Comparison of ENCODE assay signal across 8 cellular contexts in the genomic region with DNA sequence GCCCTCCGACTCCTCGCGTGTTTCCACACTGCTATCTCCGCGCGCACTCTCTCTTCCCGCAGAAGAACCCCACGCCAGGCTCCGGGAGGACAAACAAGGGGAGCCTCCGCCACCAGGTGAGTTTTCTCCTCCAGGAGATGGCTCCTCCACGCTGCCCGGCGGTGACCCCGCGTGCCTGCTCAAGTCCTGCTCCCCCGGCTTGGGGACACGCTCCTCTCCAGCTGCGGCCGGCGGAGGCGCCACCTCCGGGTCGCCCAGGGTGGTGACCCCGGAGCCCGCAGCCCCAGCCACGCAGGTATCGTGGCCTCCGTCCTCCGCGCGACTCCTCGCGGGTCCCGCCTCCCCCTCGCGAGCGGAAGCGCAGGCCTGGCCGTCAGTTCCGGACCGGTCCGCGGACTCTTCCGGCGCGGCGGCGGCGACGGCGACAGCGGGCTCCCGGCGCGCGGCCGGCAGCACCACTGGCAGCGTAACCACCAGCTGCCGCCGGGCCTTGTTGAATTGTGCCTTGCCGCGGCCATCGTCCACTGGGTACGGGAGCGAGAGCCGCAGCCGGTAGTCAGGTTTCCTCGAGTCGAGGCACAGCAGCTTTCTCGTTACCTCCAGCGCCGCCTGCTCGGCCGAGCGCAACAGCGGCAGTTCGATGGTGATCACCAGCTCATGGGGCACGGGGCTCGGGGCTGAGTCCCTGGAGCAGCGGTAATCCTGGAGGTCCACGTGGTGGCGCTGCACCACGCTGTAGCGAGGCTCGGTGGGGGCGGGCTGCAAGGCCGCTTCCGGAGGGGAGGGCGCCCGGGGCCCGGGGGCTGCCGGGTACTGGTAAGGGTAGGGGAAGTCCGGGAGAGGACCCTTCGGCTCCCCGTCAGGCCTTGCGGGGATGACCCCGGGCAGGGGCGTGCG. TPM values are rescaled to one million over a fixed set of nuclear protein-coding genes. Genes with fewer than 3 reads are reported as not detected.
A peak's percentile ranks its signal among the peaks of the same experiment; 100 is the strongest.
DNase-seq lines count a peak whose midpoint lies in the region; ATAC-seq and TF ChIP-seq lines count a peak whose summit lies in the region.

No MANE protein-coding gene starts in this region.

- H3K9me3 ChIP-seq in breast epithelium, result no peaks in the 10 kb centered on the region

- H3K4me3 Mint-ChIP-seq in immature natural killer cell, result peak overlapping the region; percentile 93 to 97 (median 95)

- TF ChIP-seq POLR2A in breast epithelium (IDR thresholded peaks at IDR 0.05), result peak; percentile 27

- no peaks in the 10 kb centered on the region for H3K27me3 ChIP-seq in breast epithelium

- peak overlapping the region; percentile 92 to 95 (median 95) for H3K27ac Mint-ChIP-seq in immature natural killer cell

- H3K27me3 Mint-ChIP-seq in immature natural killer cell (ENCODE audit: low read depth in 3 of 3), result peaks cover 9 to 17% (median 15%) of the 10 kb centered on the region in 3 donors

- TF ChIP-seq CTCF in VCaP (conservative IDR thresholded peaks at IDR 0.05), result peak; percentile 92
- peak in 2 of 3 donors; percentile 68 to 73 for TF ChIP-seq CTCF in breast epithelium (IDR thresholded peaks at IDR 0.05)

- intact Hi-C loops in breast epithelium (cut with DNase I; ENCODE audit: low total_unique reads), result no loop called here

- H3K36me3 ChIP-seq in breast epithelium, result no peaks in the 10 kb centered on the region

- DNase-seq in AG08396 (ENCODE audit: low spot score), result peak; percentile 94
- DNase-seq in NCI-H2171 treated with DMSO at 0.1 percent for 48 hours (lab: John Stamatoyannopoulos, UW), result peak; percentile 95
- DNase-seq in breast epithelium (ENCODE audit: low spot score in 2 of 2), result peak; percentile 82 to 93
- peak; percentile 93 to 94 (median 94) for DNase-seq in immature natural killer cell
- DNase-seq in smooth muscle cell of the brain vasculature (ENCODE audit: low read depth, low spot score), result peak; percentile 93

- peaks cover 5 to 9% (median 5%) of the 10 kb centered on the region in 3 donors for H3K36me3 Mint-ChIP-seq in immature natural killer cell

- H3K27ac ChIP-seq in VCaP (peak overlapping the region; percentile 95), breast epithelium (peak overlapping the region; percentile 95)

- ATAC-seq in GM18873 (IDR thresholded peaks at IDR 0.05; ENCODE audit: low FRiP score, unreplicated experiment) (peak; percentile 72), HG03135 (IDR thresholded peaks at IDR 0.05; ENCODE audit: unreplicated experiment) (peak; percentile 70)

- H3K4me1 Mint-ChIP-seq in immature natural killer cell, result peaks cover 50 to 69% of the 10 kb centered on the region in 2 donors

- H3K9me3 Mint-ChIP-seq in immature natural killer cell, result peaks cover 0 to 2% (median 0%) of the 10 kb centered on the region in 6 donors

- peaks cover 0 to 13% of the 10 kb centered on the region in 2 donors for H3K4me1 ChIP-seq in breast epithelium

- peak overlapping the region; percentile 72 to 95 (median 85) for H3K4me3 ChIP-seq in breast epithelium

RNA-seq across cellular contexts. Expression of a gene that starts 1.1 kb away (rescaled TPM):
- 10 to 100 TPM in 2 of 3 donors, 1 to 10 TPM in 1; 7.2 to 15.8 (median 12.1) TPM for total RNA-seq in breast epithelium
- polyA plus RNA-seq in immature natural killer cell, result 10 to 100 TPM; 13.3 to 17.2 (median 15.4) TPM

RNA-seq across cellular contexts. Expression of a gene that starts 13.3 kb away (rescaled TPM):
- total RNA-seq in breast epithelium, result 10 to 100 TPM; 21.6 to 24.9 (median 22.1) TPM
- polyA plus RNA-seq in immature natural killer cell, result 10 to 100 TPM; 32.0 to 50.0 (median 37.8) TPM

RNA-seq across cellular contexts. Expression of a gene that starts 13.5 kb away (rescaled TPM):
- total RNA-seq in breast epithelium, result 100 to 1,000 TPM; 161 to 303 (median 269) TPM
- 100 to 1,000 TPM; 610 to 699 (median 654) TPM for polyA plus RNA-seq in immature natural killer cell

RNA-seq across cellular contexts. Expression of a gene that starts 35.2 kb away (rescaled TPM):
- 1 to 10 TPM; 7.9 to 9.8 (median 9.2) TPM for total RNA-seq in breast epithelium
- 10 to 100 TPM; 10.6 to 14.4 (median 12.5) TPM for polyA plus RNA-seq in immature natural killer cell

RNA-seq across cellular contexts. Expression of a gene that starts 47.7 kb away (rescaled TPM):
- over 10,000 TPM in 2 of 3 donors, 1,000 to 10,000 TPM in 1; 6,323 to 14,663 (median 13,626) TPM for total RNA-seq in breast epithelium
- polyA plus RNA-seq in immature natural killer cell, result 1,000 to 10,000 TPM; 2,323 to 7,295 (median 3,604) TPM

Comparison
In these comparisons a context has a peak if more than half of its experiments do, and no peak if none do; other contexts are left out.
1. Peak in every context shown above with its lines: DNase-seq, ATAC-seq, H3K4me3 ChIP-seq and H3K27ac ChIP-seq.